Comparison of ENCODE assay signal across 23 cellular contexts in the genomic region with DNA sequence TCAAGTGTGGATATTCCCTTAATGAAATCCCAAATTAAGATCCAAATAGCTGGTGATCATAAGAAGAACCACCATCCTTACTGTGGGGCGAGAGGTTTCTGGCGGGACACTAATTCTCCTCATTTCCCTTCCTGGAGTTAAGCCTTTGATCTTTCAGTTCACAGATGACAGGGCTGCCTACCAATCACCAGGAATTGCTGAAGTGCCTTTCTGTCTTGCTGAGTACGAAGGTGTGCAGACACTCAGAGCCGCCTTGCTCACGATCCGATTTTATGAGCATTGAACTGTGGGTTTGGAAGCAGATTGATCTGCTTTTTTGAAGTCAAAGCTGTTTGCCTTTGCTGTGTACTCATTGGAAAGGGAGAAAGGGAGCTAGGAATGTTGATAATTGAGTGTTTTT.
A peak's percentile ranks its signal among the peaks of the same experiment; 100 is the strongest.
DNase-seq lines count a peak whose midpoint lies in the region; ATAC-seq and TF ChIP-seq lines count a peak whose summit lies in the region.
"Had no signal": no experiment of that assay in that cellular context is flagged by ENCODE, and none has a peak within 500 bp of the region (broad histone marks: within the 10 kb centered on the region; RNA-seq: fewer than 3 reads in every experiment).

No MANE protein-coding gene starts in this region.

- no peaks in the 10 kb centered on the region for H3K9me2 ChIP-seq in PC-3 (replicated peaks; ENCODE audit: low read length)

- BruUV-seq in PC-3 (replicated peaks; lab: Mats Ljungman, UMichigan), result no TSS peak

- no peak overlapping the region for H3K4me3 ChIP-seq in PC-3 (ENCODE audit: low read length)
- no peak overlapping the region for H3K4me3 ChIP-seq in osteoblast (ENCODE audit: insufficient read depth, low read length)
- H3K4me3 ChIP-seq in CD8-positive, alpha-beta memory T cell (ENCODE audit: low read length), result no peak overlapping the region
- no peak overlapping the region for H3K4me3 ChIP-seq in lower leg skin (ENCODE audit: low read depth, poor library complexity, severe bottlenecking)
- no peak overlapping the region for H3K4me3 ChIP-seq in stomach
- H3K4me3 ChIP-seq: psoas muscle had no signal

- H3F3A ChIP-seq in PC-3 (ENCODE audit: low read length, unreplicated experiment), result no peaks in the 10 kb centered on the region

- H3K9ac ChIP-seq in PC-3 (ENCODE audit: low read length), result no peak overlapping the region

- H3K79me2 ChIP-seq in PC-3 (ENCODE audit: low read length) (no peaks in the 10 kb centered on the region), osteoblast (ENCODE audit: insufficient read depth, low read length) (no peaks in the 10 kb centered on the region)

- H3K27ac Mint-ChIP-seq in CD8-positive, alpha-beta memory T cell, result no peak overlapping the region
- H3K27ac Mint-ChIP-seq: activated CD4-positive, alpha-beta T cell treated with anti-CD3 and anti-CD28 coated beads for 36 hours; dendritic cell treated with granulocyte-macrophage colony-stimulating factor and Interleukin-4, amounts not matched to agents 40 ng/mL and 50 ng/mL, for 4 days; memory B cell; natural killer cell treated with Interleukin-12 subunit alpha and Interleukin-12 subunit beta and Interleukin-15 and Interleukin-18, amount 100 ng/mL, for 72 hours; stimulated activated naive CD8-positive, alpha-beta T cell treated with anti-CD3 and anti-CD28 coated beads, Interleukin-15, amount 100 ng/mL, for 72 hours had no signal

- H4K20me1 ChIP-seq in PC-3 (ENCODE audit: low read length) (no peaks in the 10 kb centered on the region), osteoblast (ENCODE audit: insufficient read depth, low read length) (no peaks in the 10 kb centered on the region)

- H3K4me2 ChIP-seq in PC-3 (ENCODE audit: low read length) (no peak overlapping the region), osteoblast (ENCODE audit: insufficient read depth, low read length) (peak overlapping the region; percentile 1)

- TF ChIP-seq CTCF in PC-3 (conservative IDR thresholded peaks at IDR 0.05; ENCODE audit: low read depth, low read length) (no peak), osteoblast (IDR thresholded peaks at IDR 0.05; ENCODE audit: extremely low read depth, low read depth, low read length) (no peak), lower leg skin (IDR thresholded peaks at IDR 0.05) (no peak), stomach (IDR thresholded peaks at IDR 0.05) (no peak)

- H3K9me3 Mint-ChIP-seq in CD8-positive, alpha-beta memory T cell, result no peaks in the 10 kb centered on the region
- H3K9me3 Mint-ChIP-seq: natural killer cell treated with Interleukin-12 subunit alpha and Interleukin-12 subunit beta and Interleukin-15 and Interleukin-18, amount 100 ng/mL, for 72 hours; stimulated activated naive CD8-positive, alpha-beta T cell treated with anti-CD3 and anti-CD28 coated beads, Interleukin-15, amount 100 ng/mL, for 72 hours had no signal

- no peak for ATAC-seq in PC-3
- peak; percentile 47 for ATAC-seq in esophagus mucosa
- ATAC-seq: activated CD4-positive, alpha-beta T cell treated with anti-CD3 and anti-CD28 coated beads for 36 hours; natural killer cell treated with Interleukin-12 subunit alpha and Interleukin-12 subunit beta and Interleukin-15 and Interleukin-18, amount 100 ng/mL, for 72 hours; psoas muscle; stimulated activated naive CD8-positive, alpha-beta T cell treated with anti-CD3 and anti-CD28 coated beads, Interleukin-15, amount 100 ng/mL, for 72 hours had no signal

- H2AFZ ChIP-seq in PC-3 (ENCODE audit: low read length) (peak overlapping the region; percentile 0; the same call in 1 of the 2 replicates), osteoblast (ENCODE audit: low read length) (no peak overlapping the region)

- H3K4me1 Mint-ChIP-seq in CD8-positive, alpha-beta memory T cell, result no peaks in the 10 kb centered on the region
- H3K4me1 Mint-ChIP-seq: activated CD4-positive, alpha-beta T cell treated with anti-CD3 and anti-CD28 coated beads for 36 hours; memory B cell; stimulated activated naive CD8-positive, alpha-beta T cell treated with anti-CD3 and anti-CD28 coated beads, Interleukin-15, amount 100 ng/mL, for 72 hours had no signal

- no peaks in the 10 kb centered on the region for H3K36me3 Mint-ChIP-seq in CD8-positive, alpha-beta memory T cell
- H3K36me3 Mint-ChIP-seq: memory B cell; natural killer cell treated with Interleukin-12 subunit alpha and Interleukin-12 subunit beta and Interleukin-15 and Interleukin-18, amount 100 ng/mL, for 72 hours had no signal

- no peaks in the 10 kb centered on the region for H3K27me3 Mint-ChIP-seq in CD8-positive, alpha-beta memory T cell
- H3K27me3 Mint-ChIP-seq: activated CD4-positive, alpha-beta T cell treated with anti-CD3 and anti-CD28 coated beads for 36 hours; dendritic cell treated with granulocyte-macrophage colony-stimulating factor and Interleukin-4, amounts not matched to agents 40 ng/mL and 50 ng/mL, for 4 days; memory B cell; natural killer cell treated with Interleukin-12 subunit alpha and Interleukin-12 subunit beta and Interleukin-15 and Interleukin-18, amount 100 ng/mL, for 72 hours; stimulated activated naive CD8-positive, alpha-beta T cell treated with anti-CD3 and anti-CD28 coated beads, Interleukin-15, amount 100 ng/mL, for 72 hours had no signal

- WGBS in lower leg skin, 2 donors, result 64 to 71% methylated on average over 6 of the region's 6 CpGs
- 57 to 73% (median 62%) methylated on average over 6 of the region's 6 CpGs for WGBS in stomach, 5 donors

- no peak for TF ChIP-seq POLR2A in lower leg skin (IDR thresholded peaks at IDR 0.05)
- TF ChIP-seq POLR2A in stomach (IDR thresholded peaks at IDR 0.05), result no peak

- H3K36me3 ChIP-seq in PC-3 (ENCODE audit: low read depth, low read length) (no peaks in the 10 kb centered on the region), osteoblast (ENCODE audit: insufficient read depth, low read length) (no peaks in the 10 kb centered on the region), stomach (no peaks in the 10 kb centered on the region)
- H3K36me3 ChIP-seq in CD8-positive, alpha-beta memory T cell (ENCODE audit: insufficient read depth, low read length), result no peaks in the 10 kb centered on the region

- POLR2A ChIA-PET in PC-3 (lab: Charles Lee; ENCODE audit: unreplicated experiment), result interaction anchor here (0.5 kb wide), 1 partner anchor 17 kb away, joined by 10 read pairs; no protein-coding TSS in a partner anchor
- POLR2A ChIA-PET in CD8-positive, alpha-beta memory T cell (lab: Charles Lee), result no interaction called here

- intact Hi-C loops in PC-3 (cut with micrococcal nuclease), result no loop called here
- intact Hi-C loops in lower leg skin (cut with DNase I; ENCODE audit: low total_unique reads), result no loop called here
- intact Hi-C loops in stomach (cut with DNase I; ENCODE audit: low total_unique reads), result no loop called here

- TF ChIP-seq EP300 in stomach (IDR thresholded peaks at IDR 0.05), result no peak

- DNase-seq in G401 (ENCODE audit: low spot score) (peak; percentile 42), PC-3 (no peak), osteoblast (ENCODE audit: insufficient read length, low spot score, missing footprints) (no peak), lower leg skin (ENCODE audit: low spot score in 2 of 2) (no peak), stomach (no peak)
- no peak for DNase-seq in CD8-positive, alpha-beta memory T cell
- DNase-seq in effector CD8-positive, alpha-beta T cell (lab: John Stamatoyannopoulos, UW), result no peak
- DNase-seq: activated CD4-positive, alpha-beta T cell treated with anti-CD3 and anti-CD28 coated beads for 36 hours; activated effector memory CD4-positive, alpha-beta T cell treated with anti-CD3 and anti-CD28 coated beads, Interleukin-2, amount 50 U/mL, for 16 hours; DMS79; Kasumi-1; kidney; NCI-H1048; NCI-H2029 treated with DMSO at 0.1 percent for 48 hours; NCI-H524; psoas muscle; stimulated activated CD4-positive, alpha-beta T cell treated with anti-CD3 and anti-CD28 coated beads, Interleukin-4, amount 100 ng/mL, for 24 hours; stimulated activated naive CD8-positive, alpha-beta T cell treated with anti-CD3 and anti-CD28 coated beads, Interleukin-15, amount 100 ng/mL, for 72 hours; trophoblast cell had no signal

- H3K27me3 ChIP-seq in PC-3 (ENCODE audit: low read length) (no peaks in the 10 kb centered on the region), osteoblast (ENCODE audit: insufficient read depth, low read length) (no peaks in the 10 kb centered on the region), stomach (peaks cover 0 to 12% (median 0%) of the 10 kb centered on the region in 3 donors)
- no peaks in the 10 kb centered on the region for H3K27me3 ChIP-seq in CD8-positive, alpha-beta memory T cell (ENCODE audit: insufficient read depth, low read length, poor library complexity, severe bottlenecking)

- CTCF ChIA-PET in PC-3 (lab: Charles Lee), result no interaction called here
- CTCF ChIA-PET in CD8-positive, alpha-beta memory T cell (lab: Charles Lee), result no interaction called here

- no peak overlapping the region for H3K4me3 Mint-ChIP-seq in CD8-positive, alpha-beta memory T cell
- H3K4me3 Mint-ChIP-seq: activated CD4-positive, alpha-beta T cell treated with anti-CD3 and anti-CD28 coated beads for 36 hours; dendritic cell treated with granulocyte-macrophage colony-stimulating factor and Interleukin-4, amounts not matched to agents 40 ng/mL and 50 ng/mL, for 4 days; memory B cell; natural killer cell treated with Interleukin-12 subunit alpha and Interleukin-12 subunit beta and Interleukin-15 and Interleukin-18, amount 100 ng/mL, for 72 hours; stimulated activated naive CD8-positive, alpha-beta T cell treated with anti-CD3 and anti-CD28 coated beads, Interleukin-15, amount 100 ng/mL, for 72 hours had no signal

- no peaks in the 10 kb centered on the region for H3K9me3 ChIP-seq in PC-3 (ENCODE audit: low read length)
- H3K9me3 ChIP-seq in osteoblast (ENCODE audit: low read depth, low read length), result no peaks in the 10 kb centered on the region
- no peaks in the 10 kb centered on the region for H3K9me3 ChIP-seq in CD8-positive, alpha-beta memory T cell (ENCODE audit: low read length)
- no peaks in the 10 kb centered on the region for H3K9me3 ChIP-seq in stomach
- H3K9me3 ChIP-seq: psoas muscle had no signal

- H3K27ac ChIP-seq in PC-3 (ENCODE audit: low read length), result no peak overlapping the region
- H3K27ac ChIP-seq in osteoblast (ENCODE audit: low read depth, low read length), result no peak overlapping the region
- no peak overlapping the region for H3K27ac ChIP-seq in CD8-positive, alpha-beta memory T cell (ENCODE audit: low read depth, low read length)
- no peak overlapping the region for H3K27ac ChIP-seq in stomach
- H3K27ac ChIP-seq: psoas muscle had no signal

- H3K4me1 ChIP-seq in PC-3 (ENCODE audit: insufficient read depth, low read length), result peaks cover 31% of the 10 kb centered on the region
- peaks cover 19% of the 10 kb centered on the region for H3K4me1 ChIP-seq in osteoblast (ENCODE audit: insufficient read depth, low read length)
- H3K4me1 ChIP-seq in CD8-positive, alpha-beta memory T cell (ENCODE audit: insufficient read depth, low read length), result no peaks in the 10 kb centered on the region
- no peaks in the 10 kb centered on the region for H3K4me1 ChIP-seq in stomach
- H3K4me1 ChIP-seq: psoas muscle had no signal

- in situ Hi-C loops in G401 (cut with HindIII; ENCODE audit: low sequenced_read_pairs), result no loop called here
